In the genomic region with DNA sequence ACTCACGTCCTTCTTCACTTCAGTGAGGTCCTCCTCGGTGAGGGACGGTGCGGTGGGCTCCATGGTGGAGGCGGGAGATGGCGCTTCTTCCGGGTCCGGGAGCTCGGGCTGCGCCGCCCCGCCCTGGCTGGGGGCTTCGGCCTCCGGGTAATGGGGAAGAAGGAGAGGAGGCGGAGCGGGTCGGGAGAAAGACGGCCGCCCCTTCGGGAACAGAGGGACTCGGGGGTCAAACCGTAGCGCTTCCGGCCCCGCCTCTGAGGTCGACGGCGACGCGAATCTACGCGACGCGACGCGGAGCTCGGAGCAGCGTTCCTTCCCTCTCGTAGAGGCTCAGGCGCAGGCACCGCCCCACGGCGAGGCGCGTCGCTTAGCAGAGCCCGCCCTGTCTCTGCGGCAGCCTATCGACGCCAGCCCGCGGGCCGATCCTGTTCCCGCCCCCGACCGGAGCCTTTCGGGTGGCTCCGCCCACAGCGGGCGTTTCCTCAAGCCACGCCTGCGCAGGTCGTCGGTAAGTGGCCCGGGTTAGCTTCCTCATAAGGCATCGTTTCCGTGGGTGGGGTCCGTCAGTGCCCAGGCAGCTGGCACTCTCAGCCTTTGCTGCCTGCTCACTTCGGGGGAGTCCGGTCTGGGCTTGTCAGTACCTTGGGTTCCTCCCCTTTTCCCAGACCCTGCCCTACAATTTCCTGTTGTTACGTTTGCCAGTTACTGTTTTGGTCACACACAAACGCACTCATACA, we compare ENCODE assay signal across 8 cellular contexts. TPM values are rescaled to one million over a fixed set of nuclear protein-coding genes. Genes with fewer than 3 reads are reported as not detected.
DNase-seq lines count a peak whose midpoint lies in the region; ATAC-seq, FAIRE-seq and TF ChIP-seq lines count a peak whose summit lies in the region.

A gene (minus strand): TSS at position 343 of the 737 bp plus-strand sequence. CDS start 280 bp downstream, at position 63.

- peak; percentile 88 for FAIRE-seq in kidney (lab: Jason Lieb, UNC)

- peaks cover 51% of the 10 kb centered on the region for H3K4me1 Mint-ChIP-seq in activated CD4-positive, alpha-beta T cell treated with anti-CD3 and anti-CD28 coated beads for 36 hours

- H3K27ac ChIP-seq in kidney (ENCODE audit: low read depth in 2 of 2, low read length in 2 of 2): peak within 1 kb of the TSS; percentile 89 to 97

- H3K9me3 Mint-ChIP-seq in activated CD4-positive, alpha-beta T cell treated with anti-CD3 and anti-CD28 coated beads for 36 hours (ENCODE audit: low read depth): no peaks in the 10 kb centered on the region

- intact Hi-C loops in activated CD4-positive, alpha-beta T cell treated with anti-CD3 and anti-CD28 coated beads for 36 hours (cut with DNase I, micrococcal nuclease): loop anchor here (1.0 to 10.0 kb wide), 15 partner anchors 17 to 1636 kb away; a partner anchor contains a TSS
- intact Hi-C loops in kidney (cut with DNase I): no loop called here

- H3K9me3 ChIP-seq in kidney (ENCODE audit: control insufficient read depth in 1 of 2, low read length in 2 of 2): no peaks in the 10 kb centered on the region

- CTCF ChIA-PET in activated CD4-positive, alpha-beta T cell treated with anti-CD3 and anti-CD28 coated beads for 36 hours (lab: Charles Lee): interaction anchor here (0.5 to 2.3 kb wide), 11 partner anchors 15 to 1074 kb away, joined by 3 to 36 read pairs (median 3); a partner anchor contains a TSS

- peaks cover 11% of the 10 kb centered on the region in 2 donors for H3K4me1 ChIP-seq in kidney (ENCODE audit: control insufficient read depth in 1 of 2, insufficient read depth in 1 of 2, low read depth in 1 of 2, low read length in 2 of 2)

- H3K27ac Mint-ChIP-seq in activated CD4-positive, alpha-beta T cell treated with anti-CD3 and anti-CD28 coated beads for 36 hours: peak within 1 kb of the TSS; percentile 94

- POLR2A ChIA-PET in activated CD4-positive, alpha-beta T cell treated with anti-CD3 and anti-CD28 coated beads for 36 hours (lab: Charles Lee): interaction anchor here (0.7 to 2.5 kb wide), 8 partner anchors 15 to 703 kb away, joined by 3 to 11 read pairs (median 4); a partner anchor contains a TSS

- H3K36me3 Mint-ChIP-seq in activated CD4-positive, alpha-beta T cell treated with anti-CD3 and anti-CD28 coated beads for 36 hours (ENCODE audit: low read depth): peaks cover 26% of the 10 kb centered on the region

- H3K4me3 Mint-ChIP-seq in activated CD4-positive, alpha-beta T cell treated with anti-CD3 and anti-CD28 coated beads for 36 hours: peak within 1 kb of the TSS; percentile 84

- TF ChIP-seq CTCF in choroid plexus epithelial cell (conservative IDR thresholded peaks at IDR 0.05; ENCODE audit: low read depth, low read length) (no peak), kidney (IDR thresholded peaks at IDR 0.05; ENCODE audit: borderline replicate concordance, extremely low read depth, insufficient read depth) (no peak)

- no peaks in the 10 kb centered on the region for H3K36me3 ChIP-seq in kidney (ENCODE audit: control insufficient read depth in 1 of 2, insufficient read depth in 2 of 2, low read length in 2 of 2)

- H3K4me3 ChIP-seq in choroid plexus epithelial cell (ENCODE audit: low read depth, low read length) (peak within 1 kb of the TSS; percentile 89), kidney (ENCODE audit: low read length in 2 of 2) (peak within 1 kb of the TSS; percentile 93 to 98)

- peak; percentile 95 for ATAC-seq in HG03442 (IDR thresholded peaks at IDR 0.05; ENCODE audit: unreplicated experiment)
- peak; percentile 97 for ATAC-seq in activated CD4-positive, alpha-beta T cell treated with anti-CD3 and anti-CD28 coated beads for 36 hours

- peak within 1 kb of the TSS; percentile 88 to 92 for H3K9ac ChIP-seq in kidney (ENCODE audit: low read length in 2 of 2)

- DNase-seq in Ammon's horn (ENCODE audit: low spot score) (peak; percentile 100), GM19238 (ENCODE audit: insufficient read length, low spot score) (peak; percentile 90), NCI-H524 (lab: John Stamatoyannopoulos, UW) (peak; percentile 96 to 98), choroid plexus epithelial cell (ENCODE audit: low read depth) (peak; percentile 98), kidney (peak; percentile 100)
- DNase-seq in activated CD4-positive, alpha-beta T cell treated with anti-CD3 and anti-CD28 coated beads for 36 hours: peak; percentile 99
- DNase-seq in stimulated activated CD4-positive, alpha-beta T cell treated with anti-CD3 and anti-CD28 coated beads, Interleukin-15, amount 100 ng/mL, for 24 hours: peak; percentile 98

- H3K27me3 Mint-ChIP-seq in activated CD4-positive, alpha-beta T cell treated with anti-CD3 and anti-CD28 coated beads for 36 hours: peaks cover 4% of the 10 kb centered on the region

RNA-seq across cellular contexts. Expression of the gene that starts here (rescaled TPM):
- 10 to 100 TPM; 28.3 to 28.8 TPM for total RNA-seq in activated CD4-positive, alpha-beta T cell treated with anti-CD3 and anti-CD28 coated beads for 36 hours
- total RNA-seq in kidney: 27.1 TPM
- polyA plus RNA-seq in kidney (ENCODE audit: insufficient read depth, low read depth, low replicate concordance): 7.8 TPM

Comparison
In these comparisons a context has a peak if more than half of its experiments do, and no peak if none do; other contexts are left out.
1. Peak in every context shown above with its lines: DNase-seq, ATAC-seq, H3K4me3 ChIP-seq and H3K27ac ChIP-seq.